ENCODE assay signal across 13 cellular contexts in genomic region chr7:24227068-24227467, GRCh38. TPM values are rescaled to one million over a fixed set of nuclear protein-coding genes. Genes with fewer than 3 reads are reported as not detected.
A peak's percentile ranks its signal among the peaks of the same experiment; 100 is the strongest.
DNase-seq lines count a peak whose midpoint lies in the region; ATAC-seq, FAIRE-seq and TF ChIP-seq lines count a peak whose summit lies in the region.
"Had no signal": no experiment of that assay in that cellular context is flagged by ENCODE, and none has a peak within 500 bp of the region (broad histone marks: within the 10 kb centered on the region; RNA-seq: fewer than 3 reads in every experiment).

No MANE protein-coding gene starts in this region.

- H2AFZ ChIP-seq in Karpas-422 (ENCODE audit: low read length), result no peak overlapping the region

- ATAC-seq in GM18861 (IDR thresholded peaks at IDR 0.05; ENCODE audit: unreplicated experiment) (peak; percentile 37), HG02759 (IDR thresholded peaks at IDR 0.05; ENCODE audit: unreplicated experiment) (peak; percentile 50), heart left ventricle (no peak)

- no peaks in the 10 kb centered on the region for H3K9me3 ChIP-seq in BE2C
- H3K9me3 ChIP-seq in kidney (ENCODE audit: control insufficient read depth in 1 of 2, low read length in 2 of 2), result peaks cover 0 to 7% of the 10 kb centered on the region in 2 donors
- H3K9me3 ChIP-seq in heart left ventricle, result peaks cover 0 to 15% (median 6%) of the 10 kb centered on the region in 12 donors
- no peaks in the 10 kb centered on the region for H3K9me3 ChIP-seq in Karpas-422 (ENCODE audit: low read length)

- H3K9me2 ChIP-seq in Karpas-422 (replicated peaks; ENCODE audit: insufficient read depth, low read length), result no peaks in the 10 kb centered on the region

- FAIRE-seq in kidney (lab: Jason Lieb, UNC), result no peak
- FAIRE-seq: astrocyte had no signal

- H3K9ac ChIP-seq in kidney (ENCODE audit: low read length in 2 of 2) (no peak overlapping the region), Karpas-422 (ENCODE audit: low read length) (no peak overlapping the region)

- no peak overlapping the region for H3K4me2 ChIP-seq in Karpas-422 (ENCODE audit: low read depth, low read length, poor library complexity, severe bottlenecking)

- H3K4me3 ChIP-seq in BE2C (ENCODE audit: low read depth, low read length) (no peak overlapping the region), kidney (ENCODE audit: low read length in 2 of 2) (no peak overlapping the region), heart left ventricle (no peak overlapping the region), Karpas-422 (ENCODE audit: low read length) (no peak overlapping the region), dorsolateral prefrontal cortex (no peak overlapping the region)

- no peaks in the 10 kb centered on the region for H3K79me2 ChIP-seq in Karpas-422 (ENCODE audit: low read length)

- H3K27me3 ChIP-seq in BE2C (no peaks in the 10 kb centered on the region), heart left ventricle (no peaks in the 10 kb centered on the region), Karpas-422 (ENCODE audit: low read length) (no peaks in the 10 kb centered on the region), dorsolateral prefrontal cortex (peaks cover 0 to 5% (median 0%) of the 10 kb centered on the region in 45 donors)

- TF ChIP-seq POLR2A in heart left ventricle (IDR thresholded peaks at IDR 0.05), result no peak

- H3K36me3 ChIP-seq in BE2C (no peaks in the 10 kb centered on the region), kidney (ENCODE audit: control insufficient read depth in 1 of 2, insufficient read depth in 2 of 2, low read length in 2 of 2) (no peaks in the 10 kb centered on the region), heart left ventricle (no peaks in the 10 kb centered on the region), Karpas-422 (ENCODE audit: insufficient read depth, low read length) (no peaks in the 10 kb centered on the region)

- DNase-seq in BE2C, result peak; percentile 60
- DNase-seq in NCI-H146 (lab: John Stamatoyannopoulos, UW), result peak; percentile 29
- DNase-seq in kidney, result no peak
- no peak for DNase-seq in heart left ventricle
- no peak for DNase-seq in Karpas-422
- no peak for DNase-seq in dorsolateral prefrontal cortex
- DNase-seq: nephron progenitor cell had no signal

- WGBS in heart left ventricle, 4 donors, result 45 to 66% (median 56%) methylated on average over 3 of the region's 3 CpGs

- H4K20me1 ChIP-seq in Karpas-422 (ENCODE audit: insufficient read depth, low read depth, low read length), result no peaks in the 10 kb centered on the region

- TF ChIP-seq CTCF in BE2C (IDR thresholded peaks at IDR 0.05; ENCODE audit: low read depth, low read length) (no peak), kidney (IDR thresholded peaks at IDR 0.05; ENCODE audit: borderline replicate concordance, extremely low read depth, insufficient read depth) (no peak), heart left ventricle (IDR thresholded peaks at IDR 0.05) (no peak), dorsolateral prefrontal cortex (IDR thresholded peaks at IDR 0.05 in 54 of 56, conservative IDR thresholded peaks at IDR 0.05 in 2 of 56; ENCODE audit: low read depth in 1 of 56, partially characterized antibody in 56 of 56) (no peak)

- intact Hi-C loops in kidney (cut with DNase I), result no loop called here
- intact Hi-C loops in heart left ventricle (cut with DNase I), result no loop called here
- intact Hi-C loops in dorsolateral prefrontal cortex (cut with DNase I), result no loop called here

- H3K4me1 ChIP-seq in BE2C (peaks cover 20% of the 10 kb centered on the region), kidney (ENCODE audit: control insufficient read depth in 1 of 2, insufficient read depth in 1 of 2, low read depth in 1 of 2, low read length in 2 of 2) (no peaks in the 10 kb centered on the region), heart left ventricle (no peaks in the 10 kb centered on the region), Karpas-422 (ENCODE audit: low read length) (no peaks in the 10 kb centered on the region)

- no peak overlapping the region for H3K27ac ChIP-seq in kidney (ENCODE audit: low read depth in 2 of 2, low read length in 2 of 2)
- no peak overlapping the region for H3K27ac ChIP-seq in heart left ventricle
- H3K27ac ChIP-seq in Karpas-422 (ENCODE audit: low read length), result no peak overlapping the region
- no peak overlapping the region for H3K27ac ChIP-seq in dorsolateral prefrontal cortex
- H3K27ac ChIP-seq: RWPE1 had no signal

RNA-seq across cellular contexts. Expression of gene NPY, which starts 56.9 kb away (rescaled TPM):
- 19.5 TPM for polyA plus RNA-seq in BE2C (2012; ENCODE audit: insufficient read depth, insufficient read length, low read depth)
- total RNA-seq in kidney (not detected), heart left ventricle (not detected), dorsolateral prefrontal cortex (100 to 1,000 TPM in 3 of 120 experiments, 10 to 100 TPM in 116, 1 to 10 TPM in 1; 4.4 to 107 (median 39.8) TPM)
- polyA plus RNA-seq in kidney (ENCODE audit: insufficient read depth, low read depth, low replicate concordance) (not detected), heart left ventricle (under 1 TPM in 1 of 2 donors, not detected in 1; 0.24 TPM)
- total RNA-seq in Karpas-422 (2014; rRNA removed; shearing (Covaris generic); ENCODE audit: low replicate concordance), result not detected in 2 replicates
- total RNA-seq: activated CD4-positive, alpha-beta T cell treated with anti-CD3 and anti-CD28 coated beads, Interleukin-2, amount 10 ng/mL, durations not matched to agents 7 days and 5 days had no signal
- polyA plus RNA-seq: BJ had no signal

Comparison
In these comparisons a context has a peak if more than half of its experiments do, and no peak if none do; other contexts are left out.
1. DNase-seq: peak in BE2C (single experiment) and NCI-H146 (single experiment); none in kidney (single experiment), heart left ventricle (0 of 5), Karpas-422 (single experiment) and dorsolateral prefrontal cortex (0 of 10).
2. ATAC-seq: peak in GM18861 (single experiment) and HG02759 (single experiment); none in heart left ventricle (0 of 4).